Comparison of ENCODE assay signal across 23 cellular contexts in genomic region chr7:155260498-155260872, GRCh38.
"Had no signal": no experiment of that assay in that cellular context is flagged by ENCODE, and none has a peak within 500 bp of the region (broad histone marks: within the 10 kb centered on the region; RNA-seq: fewer than 3 reads in every experiment).

No MANE protein-coding gene starts in this region.

- DNase-seq: dermis blood vessel endothelial cell; dorsolateral prefrontal cortex; effector CD4-positive, alpha-beta T cell; effector memory CD4-positive, alpha-beta T cell; foreskin keratinocyte; heart left ventricle; hypothalamus; immature natural killer cell; islet precursor cell; kidney; kidney glomerular epithelial cell; left lung; left ventricle myocardium superior; lower lobe of right lung; mesenchymal stem cell; mucosa of descending colon had no signal

- H3K27me3 ChIP-seq: foreskin keratinocyte, hepatocyte had no signal

- H3K27ac ChIP-seq: coronary artery, dorsolateral prefrontal cortex, esophagus muscularis mucosa, foreskin keratinocyte, gastroesophageal sphincter, heart left ventricle, hepatocyte, left lung, lower lobe of right lung had no signal

- H3K4me1 ChIP-seq: foreskin keratinocyte, left lung, lower lobe of right lung had no signal

- H2AFZ ChIP-seq: hepatocyte had no signal

- H3K4me3 ChIP-seq: coronary artery, dorsolateral prefrontal cortex, esophagus muscularis mucosa, gastroesophageal sphincter, heart left ventricle, hepatocyte, left lung, lower lobe of right lung, mucosa of descending colon had no signal

- H3K4me2 ChIP-seq: hepatocyte had no signal

- H3K9me3 ChIP-seq: esophagus muscularis mucosa, gastroesophageal sphincter, heart left ventricle, left lung, lower lobe of right lung, mucosa of descending colon had no signal

- H3K79me2 ChIP-seq: hepatocyte had no signal

- H3K36me3 ChIP-seq: esophagus muscularis mucosa, gastroesophageal sphincter, heart left ventricle, left lung, lower lobe of right lung had no signal

- FAIRE-seq: colon, endothelial cell of umbilical vein, frontal cortex, kidney had no signal

- ATAC-seq: foreskin keratinocyte, gastroesophageal sphincter, heart left ventricle, left lung, left ventricle myocardium superior, lower lobe of right lung, mucosa of descending colon had no signal
